Comparison of ENCODE assay signal across 1 cellular context in genomic region chr6:2984738-2985381, GRCh38.
A peak's percentile ranks its signal among the peaks of the same experiment; 100 is the strongest.
TF ChIP-seq lines count a peak whose summit lies in the region.

No MANE protein-coding gene starts in this region.

TF ChIP-seq in K562, 482 proteins besides CTCF, POLR2A, EP300 and RAD21:
- TF ChIP-seq ZNF212 (CRISPR knock-in tag; IDR thresholded peaks at IDR 0.05) (no peak), ZNF592 (IDR thresholded peaks at IDR 0.05) (peak; percentile 69), SMARCA4 (IDR thresholded peaks at IDR 0.05) (peak; percentile 35; the same call in 1 of the 2 replicates), NR4A1 (CRISPR knock-in tag; IDR thresholded peaks at IDR 0.05) (no peak), NR4A1 (tag; IDR thresholded peaks at IDR 0.05) (peak; percentile 81), MEF2A (IDR thresholded peaks at IDR 0.05; ENCODE audit: control insufficient read depth, low read depth, low read length) (no peak), GATA2 (CRISPR knock-in tag; IDR thresholded peaks at IDR 0.05) (peak; percentile 76; the same call in 1 of the 2 replicates), ZMIZ1 (IDR thresholded peaks at IDR 0.05; ENCODE audit: low read depth in 2 of 2, low read length in 2 of 2) (no peak), ZNF143 (CRISPR knock-in tag; IDR thresholded peaks at IDR 0.05) (0 out of 2 replicates have a peak, but pooled peaks have one; percentile 16), ZFPM2 (CRISPR knock-in tag; IDR thresholded peaks at IDR 0.05) (no peak), FOXP1 (CRISPR knock-in tag; IDR thresholded peaks at IDR 0.05) (0 out of 2 replicates have a peak, but pooled peaks have one; percentile 22), VEZF1 (CRISPR knock-in tag; IDR thresholded peaks at IDR 0.05) (no peak), JUND (IDR thresholded peaks at IDR 0.05; ENCODE audit: borderline replicate concordance, low read depth, low read length) (peak; percentile 13; the same call in 1 of the 2 replicates), JUND (tag; IDR thresholded peaks at IDR 0.05; ENCODE audit: borderline replicate concordance, low read depth, low read length) (peak; percentile 29; the same call in 1 of the 3 replicates), NRF1 (conservative IDR thresholded peaks at IDR 0.05 in 1 of 2, IDR thresholded peaks at IDR 0.05 in 1 of 2) (peak; percentile 55 to 64; a peak in 3 of 4 replicates), PKNOX1 (IDR thresholded peaks at IDR 0.05) (peak; percentile 59), ATF1 (CRISPR knock-in tag; IDR thresholded peaks at IDR 0.05) (no peak), ATF1 (tag; IDR thresholded peaks at IDR 0.05) (peak; percentile 36; the same call in 1 of the 2 replicates), HDAC2 (IDR thresholded peaks at IDR 0.05) (peak; percentile 17; the same call in 1 of the 2 replicates), ETV1 (tag; conservative IDR thresholded peaks at IDR 0.05; ENCODE audit: low read depth) (0 out of 2 replicates have a peak, but pooled peaks have one; percentile 7), RBM17 (IDR thresholded peaks at IDR 0.05; ENCODE audit: borderline replicate concordance, low read depth, low read length) (no peak), MECOM (CRISPR knock-in tag; IDR thresholded peaks at IDR 0.05) (peak; percentile 17; the same call in 1 of the 2 replicates), RBM15 (IDR thresholded peaks at IDR 0.05; ENCODE audit: insufficient read depth, low read length) (no peak), MAZ (CRISPR knock-in tag; conservative IDR thresholded peaks at IDR 0.05 in 1 of 2, IDR thresholded peaks at IDR 0.05 in 1 of 2) (0 out of 4 replicates have a peak, but pooled peaks of 1 of the 2 experiments have one; percentile 22), CXXC5 (CRISPR knock-in tag; IDR thresholded peaks at IDR 0.05) (peak; percentile 56; the same call in 1 of the 2 replicates), PTRF (tag; IDR thresholded peaks at IDR 0.05) (0 out of 2 replicates have a peak, but pooled peaks have one; percentile 25), ASH1L (IDR thresholded peaks at IDR 0.05; ENCODE audit: borderline replicate concordance, low read depth, partially characterized antibody) (no peak), NFE2 (IDR thresholded peaks at IDR 0.05; ENCODE audit: low read depth) (peak; percentile 66), CREB3 (tag; conservative IDR thresholded peaks at IDR 0.05; ENCODE audit: low read depth) (0 out of 2 replicates have a peak, but pooled peaks have one; percentile 47), C11orf30 (IDR thresholded peaks at IDR 0.05; ENCODE audit: low read depth) (peak; percentile 47; the same call in 1 of the 2 replicates), RCOR1 (IDR thresholded peaks at IDR 0.05; ENCODE audit: borderline replicate concordance in 1 of 2, low read depth in 2 of 2, low read length in 2 of 2) (peak in 1 of 2 experiments; percentile 30; a peak in 1 of 4 replicates), ZNF766 (CRISPR knock-in tag; conservative IDR thresholded peaks at IDR 0.05) (peak; percentile 94), HNRNPL (IDR thresholded peaks at IDR 0.05; ENCODE audit: low read depth, low read length) (no peak), CTBP1 (IDR thresholded peaks at IDR 0.05; ENCODE audit: borderline replicate concordance) (peak; percentile 38; the same call in 1 of the 2 replicates), ETV5 (CRISPR knock-in tag; IDR thresholded peaks at IDR 0.05; ENCODE audit: low read depth) (0 out of 2 replicates have a peak, but pooled peaks have one; percentile 20), TRIM28 (IDR thresholded peaks at IDR 0.05) (no peak)
- TF ChIP-seq, protein P1, sequence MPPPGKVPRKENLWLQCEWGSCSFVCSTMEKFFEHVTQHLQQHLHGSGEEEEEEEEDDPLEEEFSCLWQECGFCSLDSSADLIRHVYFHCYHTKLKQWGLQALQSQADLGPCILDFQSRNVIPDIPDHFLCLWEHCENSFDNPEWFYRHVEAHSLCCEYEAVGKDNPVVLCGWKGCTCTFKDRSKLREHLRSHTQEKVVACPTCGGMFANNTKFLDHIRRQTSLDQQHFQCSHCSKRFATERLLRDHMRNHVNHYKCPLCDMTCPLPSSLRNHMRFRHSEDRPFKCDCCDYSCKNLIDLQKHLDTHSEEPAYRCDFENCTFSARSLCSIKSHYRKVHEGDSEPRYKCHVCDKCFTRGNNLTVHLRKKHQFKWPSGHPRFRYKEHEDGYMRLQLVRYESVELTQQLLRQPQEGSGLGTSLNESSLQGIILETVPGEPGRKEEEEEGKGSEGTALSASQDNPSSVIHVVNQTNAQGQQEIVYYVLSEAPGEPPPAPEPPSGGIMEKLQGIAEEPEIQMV (tag; conservative IDR thresholded peaks at IDR 0.05; ENCODE audit: low read depth): 0 out of 2 replicates have a peak, but pooled peaks have one; percentile 56
- TF ChIP-seq, protein P2, sequence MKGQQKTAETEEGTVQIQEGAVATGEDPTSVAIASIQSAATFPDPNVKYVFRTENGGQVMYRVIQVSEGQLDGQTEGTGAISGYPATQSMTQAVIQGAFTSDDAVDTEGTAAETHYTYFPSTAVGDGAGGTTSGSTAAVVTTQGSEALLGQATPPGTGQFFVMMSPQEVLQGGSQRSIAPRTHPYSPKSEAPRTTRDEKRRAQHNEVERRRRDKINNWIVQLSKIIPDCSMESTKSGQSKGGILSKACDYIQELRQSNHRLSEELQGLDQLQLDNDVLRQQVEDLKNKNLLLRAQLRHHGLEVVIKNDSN (CRISPR knock-in tag; IDR thresholded peaks at IDR 0.05): peak; percentile 5; the same call in 1 of the 2 replicates
- TF ChIP-seq, protein P3, sequence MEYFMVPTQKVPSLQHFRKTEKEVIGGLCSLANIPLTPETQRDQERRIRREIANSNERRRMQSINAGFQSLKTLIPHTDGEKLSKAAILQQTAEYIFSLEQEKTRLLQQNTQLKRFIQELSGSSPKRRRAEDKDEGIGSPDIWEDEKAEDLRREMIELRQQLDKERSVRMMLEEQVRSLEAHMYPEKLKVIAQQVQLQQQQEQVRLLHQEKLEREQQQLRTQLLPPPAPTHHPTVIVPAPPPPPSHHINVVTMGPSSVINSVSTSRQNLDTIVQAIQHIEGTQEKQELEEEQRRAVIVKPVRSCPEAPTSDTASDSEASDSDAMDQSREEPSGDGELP (CRISPR knock-in tag; IDR thresholded peaks at IDR 0.05; ENCODE audit: borderline replicate concordance): peak; percentile 64; the same call in 1 of the 2 replicates
